Comparison of ENCODE assay signal across 1 cellular context in the genomic region with DNA sequence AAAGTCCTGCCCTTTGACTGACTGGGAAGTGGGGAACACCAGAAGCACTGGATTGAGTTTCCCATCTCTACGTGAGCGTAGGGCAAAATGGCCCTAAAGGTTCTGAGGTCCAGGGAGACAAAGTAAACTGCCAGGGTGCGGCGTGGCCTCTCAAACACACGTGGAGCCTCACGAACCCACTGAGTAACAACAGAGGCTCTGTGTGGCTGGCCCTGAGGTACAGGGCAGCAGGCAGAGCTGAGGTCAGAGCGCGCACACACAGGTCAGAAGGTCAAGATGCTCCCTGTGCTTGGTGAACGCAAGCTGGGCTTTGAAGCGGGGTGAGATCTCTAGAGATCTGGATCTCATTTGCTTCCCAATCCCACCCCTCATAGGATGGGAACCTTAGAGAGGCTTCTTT.
TF ChIP-seq lines count a peak whose summit lies in the region.

No MANE protein-coding gene starts in this region.

TF ChIP-seq in HepG2, 621 proteins besides CTCF, POLR2A, EP300 and RAD21 (continued from another document and continues in another):
- no peak for TF ChIP-seq ZNF383 (CRISPR knock-in tag; IDR thresholded peaks at IDR 0.05; ENCODE audit: borderline replicate concordance)
- TF ChIP-seq ZBTB49 (CRISPR knock-in tag; IDR thresholded peaks at IDR 0.05; ENCODE audit: borderline replicate concordance): no peak
- TF ChIP-seq ZNF775 (CRISPR knock-in tag; IDR thresholded peaks at IDR 0.05; ENCODE audit: borderline replicate concordance): no peak
- TF ChIP-seq USF2 (IDR thresholded peaks at IDR 0.05; ENCODE audit: low read depth, low read length): no peak
- TF ChIP-seq USF2 (CRISPR knock-in tag; IDR thresholded peaks at IDR 0.05; ENCODE audit: borderline replicate concordance): no peak
- TF ChIP-seq YY1 (IDR thresholded peaks at IDR 0.05; ENCODE audit: insufficient read depth, insufficient replicate concordance, low read depth, low read length): peak; percentile 12
- TF ChIP-seq PREB (CRISPR knock-in tag; IDR thresholded peaks at IDR 0.05): no peak
- TF ChIP-seq ISL2 (CRISPR knock-in tag; IDR thresholded peaks at IDR 0.05): no peak
- no peak for TF ChIP-seq CCAR2 (optimal IDR thresholded peaks at IDR 0.05; ENCODE audit: low read depth, low read length)
- 0 out of 2 replicates have a peak, but pooled peaks have one; percentile 30 for TF ChIP-seq NCOA2 (CRISPR knock-in tag; IDR thresholded peaks at IDR 0.05)
- TF ChIP-seq ZBTB3 (CRISPR knock-in tag; IDR thresholded peaks at IDR 0.05; ENCODE audit: borderline replicate concordance, low read depth): no peak
- TF ChIP-seq FOXP4 (CRISPR knock-in tag; IDR thresholded peaks at IDR 0.05): peak; percentile 40; the same call in 1 of the 2 replicates
- TF ChIP-seq HDAC2 (CRISPR knock-in tag; IDR thresholded peaks at IDR 0.05): peak; percentile 33; the same call in 1 of the 2 replicates
- TF ChIP-seq ZBTB38 (CRISPR knock-in tag; IDR thresholded peaks at IDR 0.05): peak; percentile 94
- no peak for TF ChIP-seq ZNF143 (CRISPR knock-in tag; IDR thresholded peaks at IDR 0.05)
- peak; percentile 50; the same call in 1 of the 2 replicates for TF ChIP-seq NR2C2 (CRISPR knock-in tag; IDR thresholded peaks at IDR 0.05; ENCODE audit: borderline replicate concordance)
- no peak for TF ChIP-seq ELF4 (CRISPR knock-in tag; IDR thresholded peaks at IDR 0.05; ENCODE audit: borderline replicate concordance)
- TF ChIP-seq ZNF652 (CRISPR knock-in tag; IDR thresholded peaks at IDR 0.05; ENCODE audit: borderline replicate concordance, low read depth): no peak
- 0 out of 2 replicates have a peak, but pooled peaks have one; percentile 18 for TF ChIP-seq FOSL2 (CRISPR knock-in tag; IDR thresholded peaks at IDR 0.05)
- TF ChIP-seq HMG20B (CRISPR knock-in tag; conservative IDR thresholded peaks at IDR 0.05): no peak
- TF ChIP-seq EZH2 (conservative IDR thresholded peaks at IDR 0.05; ENCODE audit: low read depth, low read length): no peak
- no peak for TF ChIP-seq IRF2 (CRISPR knock-in tag; IDR thresholded peaks at IDR 0.05)
- peak in 1 of 2 experiments; percentile 77; a peak in 2 of 4 replicates for TF ChIP-seq NR2F1 (CRISPR knock-in tag; IDR thresholded peaks at IDR 0.05)
- TF ChIP-seq ZNF253 (CRISPR knock-in tag; IDR thresholded peaks at IDR 0.05; ENCODE audit: borderline replicate concordance): no peak
- 0 out of 2 replicates have a peak, but pooled peaks have one; percentile 26 for TF ChIP-seq MTA1 (CRISPR knock-in tag; IDR thresholded peaks at IDR 0.05; ENCODE audit: borderline replicate concordance)
- no peak; the same call in 1 of the 2 replicates for TF ChIP-seq RXRB (CRISPR knock-in tag; IDR thresholded peaks at IDR 0.05; ENCODE audit: borderline replicate concordance)
- no peak for TF ChIP-seq MAFG (CRISPR knock-in tag; IDR thresholded peaks at IDR 0.05)
- no peak for TF ChIP-seq PHB2 (IDR thresholded peaks at IDR 0.05; ENCODE audit: partially characterized antibody)
- no peak for TF ChIP-seq HNRNPLL (IDR thresholded peaks at IDR 0.05; ENCODE audit: low read depth, low read length, poor library complexity, severe bottlenecking)
- TF ChIP-seq ZNF446 (CRISPR knock-in tag; IDR thresholded peaks at IDR 0.05): no peak
- TF ChIP-seq RNF2 (conservative IDR thresholded peaks at IDR 0.05; ENCODE audit: low read depth): no peak
- no peak for TF ChIP-seq ZNF777 (CRISPR knock-in tag; IDR thresholded peaks at IDR 0.05)
- TF ChIP-seq ESRRA (CRISPR knock-in tag; IDR thresholded peaks at IDR 0.05; ENCODE audit: low read depth): 0 out of 2 replicates have a peak, but pooled peaks have one; percentile 25
- no peak for TF ChIP-seq U2AF1 (optimal IDR thresholded peaks at IDR 0.05; ENCODE audit: low read depth, low read length)
- no peak for TF ChIP-seq KAT8 (CRISPR knock-in tag; IDR thresholded peaks at IDR 0.05)
- TF ChIP-seq ZSCAN30 (CRISPR knock-in tag; IDR thresholded peaks at IDR 0.05): no peak
- no peak for TF ChIP-seq ZNF564 (CRISPR knock-in tag; IDR thresholded peaks at IDR 0.05)
- TF ChIP-seq RFX5 (IDR thresholded peaks at IDR 0.05; ENCODE audit: low read depth, low read length): no peak
- no peak for TF ChIP-seq FIP1L1 (IDR thresholded peaks at IDR 0.05; ENCODE audit: borderline replicate concordance, insufficient read depth, low read depth, low read length)
- no peak for TF ChIP-seq ZNF83 (CRISPR knock-in tag; IDR thresholded peaks at IDR 0.05; ENCODE audit: borderline replicate concordance)
- no peak for TF ChIP-seq YEATS2 (CRISPR knock-in tag; IDR thresholded peaks at IDR 0.05; ENCODE audit: borderline replicate concordance)
- no peak for TF ChIP-seq SIX1 (CRISPR knock-in tag; IDR thresholded peaks at IDR 0.05; ENCODE audit: borderline replicate concordance)
- TF ChIP-seq, protein P1, sequence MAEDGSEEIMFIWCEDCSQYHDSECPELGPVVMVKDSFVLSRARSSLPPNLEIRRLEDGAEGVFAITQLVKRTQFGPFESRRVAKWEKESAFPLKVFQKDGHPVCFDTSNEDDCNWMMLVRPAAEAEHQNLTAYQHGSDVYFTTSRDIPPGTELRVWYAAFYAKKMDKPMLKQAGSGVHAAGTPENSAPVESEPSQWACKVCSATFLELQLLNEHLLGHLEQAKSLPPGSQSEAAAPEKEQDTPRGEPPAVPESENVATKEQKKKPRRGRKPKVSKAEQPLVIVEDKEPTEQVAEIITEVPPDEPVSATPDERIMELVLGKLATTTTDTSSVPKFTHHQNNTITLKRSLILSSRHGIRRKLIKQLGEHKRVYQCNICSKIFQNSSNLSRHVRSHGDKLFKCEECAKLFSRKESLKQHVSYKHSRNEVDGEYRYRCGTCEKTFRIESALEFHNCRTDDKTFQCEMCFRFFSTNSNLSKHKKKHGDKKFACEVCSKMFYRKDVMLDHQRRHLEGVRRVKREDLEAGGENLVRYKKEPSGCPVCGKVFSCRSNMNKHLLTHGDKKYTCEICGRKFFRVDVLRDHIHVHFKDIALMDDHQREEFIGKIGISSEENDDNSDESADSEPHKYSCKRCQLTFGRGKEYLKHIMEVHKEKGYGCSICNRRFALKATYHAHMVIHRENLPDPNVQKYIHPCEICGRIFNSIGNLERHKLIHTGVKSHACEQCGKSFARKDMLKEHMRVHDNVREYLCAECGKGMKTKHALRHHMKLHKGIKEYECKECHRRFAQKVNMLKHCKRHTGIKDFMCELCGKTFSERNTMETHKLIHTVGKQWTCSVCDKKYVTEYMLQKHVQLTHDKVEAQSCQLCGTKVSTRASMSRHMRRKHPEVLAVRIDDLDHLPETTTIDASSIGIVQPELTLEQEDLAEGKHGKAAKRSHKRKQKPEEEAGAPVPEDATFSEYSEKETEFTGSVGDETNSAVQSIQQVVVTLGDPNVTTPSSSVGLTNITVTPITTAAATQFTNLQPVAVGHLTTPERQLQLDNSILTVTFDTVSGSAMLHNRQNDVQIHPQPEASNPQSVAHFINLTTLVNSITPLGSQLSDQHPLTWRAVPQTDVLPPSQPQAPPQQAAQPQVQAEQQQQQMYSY (CRISPR knock-in tag; IDR thresholded peaks at IDR 0.05): no peak
- no peak for TF ChIP-seq SP2 (CRISPR knock-in tag; IDR thresholded peaks at IDR 0.05)
- no peak for TF ChIP-seq ZNF160 (CRISPR knock-in tag; IDR thresholded peaks at IDR 0.05)
- TF ChIP-seq ATF7 (IDR thresholded peaks at IDR 0.05): no peak
- no peak for TF ChIP-seq ATF7 (CRISPR knock-in tag; IDR thresholded peaks at IDR 0.05)
- TF ChIP-seq, protein P2, sequence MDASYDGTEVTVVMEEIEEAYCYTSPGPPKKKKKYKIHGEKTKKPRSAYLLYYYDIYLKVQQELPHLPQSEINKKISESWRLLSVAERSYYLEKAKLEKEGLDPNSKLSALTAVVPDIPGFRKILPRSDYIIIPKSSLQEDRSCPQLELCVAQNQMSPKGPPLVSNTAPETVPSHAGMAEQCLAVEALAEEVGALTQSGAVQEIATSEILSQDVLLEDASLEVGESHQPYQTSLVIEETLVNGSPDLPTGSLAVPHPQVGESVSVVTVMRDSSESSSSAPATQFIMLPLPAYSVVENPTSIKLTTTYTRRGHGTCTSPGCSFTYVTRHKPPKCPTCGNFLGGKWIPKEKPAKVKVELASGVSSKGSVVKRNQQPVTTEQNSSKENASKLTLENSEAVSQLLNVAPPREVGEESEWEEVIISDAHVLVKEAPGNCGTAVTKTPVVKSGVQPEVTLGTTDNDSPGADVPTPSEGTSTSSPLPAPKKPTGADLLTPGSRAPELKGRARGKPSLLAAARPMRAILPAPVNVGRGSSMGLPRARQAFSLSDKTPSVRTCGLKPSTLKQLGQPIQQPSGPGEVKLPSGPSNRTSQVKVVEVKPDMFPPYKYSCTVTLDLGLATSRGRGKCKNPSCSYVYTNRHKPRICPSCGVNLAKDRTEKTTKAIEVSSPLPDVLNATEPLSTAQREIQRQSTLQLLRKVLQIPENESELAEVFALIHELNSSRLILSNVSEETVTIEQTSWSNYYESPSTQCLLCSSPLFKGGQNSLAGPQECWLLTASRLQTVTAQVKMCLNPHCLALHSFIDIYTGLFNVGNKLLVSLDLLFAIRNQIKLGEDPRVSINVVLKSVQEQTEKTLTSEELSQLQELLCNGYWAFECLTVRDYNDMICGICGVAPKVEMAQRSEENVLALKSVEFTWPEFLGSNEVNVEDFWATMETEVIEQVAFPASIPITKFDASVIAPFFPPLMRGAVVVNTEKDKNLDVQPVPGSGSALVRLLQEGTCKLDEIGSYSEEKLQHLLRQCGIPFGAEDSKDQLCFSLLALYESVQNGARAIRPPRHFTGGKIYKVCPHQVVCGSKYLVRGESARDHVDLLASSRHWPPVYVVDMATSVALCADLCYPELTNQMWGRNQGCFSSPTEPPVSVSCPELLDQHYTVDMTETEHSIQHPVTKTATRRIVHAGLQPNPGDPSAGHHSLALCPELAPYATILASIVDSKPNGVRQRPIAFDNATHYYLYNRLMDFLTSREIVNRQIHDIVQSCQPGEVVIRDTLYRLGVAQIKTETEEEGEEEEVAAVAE (CRISPR knock-in tag; IDR thresholded peaks at IDR 0.05; ENCODE audit: borderline replicate concordance): peak; percentile 97
- peak; percentile 55; the same call in 1 of the 2 replicates for TF ChIP-seq PHF21A (CRISPR knock-in tag; IDR thresholded peaks at IDR 0.05)
- no peak for TF ChIP-seq NCOA5 (CRISPR knock-in tag; IDR thresholded peaks at IDR 0.05)
- TF ChIP-seq SKI (IDR thresholded peaks at IDR 0.05; ENCODE audit: partially characterized antibody): no peak
- TF ChIP-seq ZNF552 (CRISPR knock-in tag; IDR thresholded peaks at IDR 0.05; ENCODE audit: borderline replicate concordance): no peak
- no peak for TF ChIP-seq SRY (CRISPR knock-in tag; IDR thresholded peaks at IDR 0.05)
- TF ChIP-seq RFXAP (CRISPR knock-in tag; IDR thresholded peaks at IDR 0.05; ENCODE audit: borderline replicate concordance): no peak
- no peak for TF ChIP-seq ZNF296 (CRISPR knock-in tag; conservative IDR thresholded peaks at IDR 0.05)
- TF ChIP-seq SRF (IDR thresholded peaks at IDR 0.05; ENCODE audit: low read depth, low read length): no peak
- TF ChIP-seq ZNF562 (CRISPR knock-in tag; IDR thresholded peaks at IDR 0.05; ENCODE audit: borderline replicate concordance): no peak
- TF ChIP-seq ZNF431 (CRISPR knock-in tag; IDR thresholded peaks at IDR 0.05; ENCODE audit: borderline replicate concordance, low read depth): no peak
- no peak for TF ChIP-seq ZNF841 (CRISPR knock-in tag; IDR thresholded peaks at IDR 0.05; ENCODE audit: borderline replicate concordance)
